ENCODE assay signal across 29 cellular contexts in genomic region chr18:36175481-36175880, GRCh38. TPM values are rescaled to one million over a fixed set of nuclear protein-coding genes. Genes with fewer than 3 reads are reported as not detected.
A peak's percentile ranks its signal among the peaks of the same experiment; 100 is the strongest.
DNase-seq lines count a peak whose midpoint lies in the region; ATAC-seq, FAIRE-seq and TF ChIP-seq lines count a peak whose summit lies in the region.
"Had no signal": no experiment of that assay in that cellular context is flagged by ENCODE, and none has a peak within 500 bp of the region (broad histone marks: within the 10 kb centered on the region; RNA-seq: fewer than 3 reads in every experiment).

No MANE protein-coding gene starts in this region.

- peaks cover 3% of the 10 kb centered on the region for H3K36me3 ChIP-seq in hepatocyte (replicated peaks; ENCODE audit: insufficient read depth, low read depth)
- peaks cover 8 to 13% of the 10 kb centered on the region in 2 donors for H3K36me3 ChIP-seq in small intestine (ENCODE audit: control insufficient read depth in 2 of 2, insufficient read depth in 2 of 2, low read length in 2 of 2)

- H3K4me3 ChIP-seq in hepatocyte = no peak overlapping the region
- no peak overlapping the region for H3K4me3 ChIP-seq in small intestine (ENCODE audit: low read depth in 1 of 2, low read length in 2 of 2)
- H3K4me3 ChIP-seq: esophagus squamous epithelium, heart right ventricle, lung, mucosa of descending colon, Peyer's patch, testis had no signal

- ATAC-seq in activated CD8-positive, alpha-beta memory T cell treated with anti-CD3 and anti-CD28 coated beads, Interleukin-2, amount 10 ng/mL, durations not matched to agents 7 days and 5 days = no peak
- no peak for ATAC-seq in activated T-helper 17 cell treated with anti-CD3 and anti-CD28 coated beads, Interleukin-2, amount 50 U/mL, for 72 hours (replicated peaks)
- ATAC-seq: foreskin keratinocyte; heart right ventricle; natural killer cell treated with Interleukin-12 subunit alpha and Interleukin-12 subunit beta and Interleukin-15 and Interleukin-18, amount 100 ng/mL, for 72 hours had no signal

- H3K4me1 ChIP-seq in hepatocyte (ENCODE audit: insufficient read depth) = peaks cover 11% of the 10 kb centered on the region
- H3K4me1 ChIP-seq in small intestine (ENCODE audit: control insufficient read depth in 2 of 2, insufficient read depth in 1 of 2, low read depth in 1 of 2, low read length in 1 of 2) = peaks cover 2 to 3% of the 10 kb centered on the region in 2 donors
- H3K4me1 ChIP-seq: foreskin keratinocyte had no signal

- no peaks in the 10 kb centered on the region for H3K9me3 ChIP-seq in hepatocyte (ENCODE audit: low read depth)
- H3K9me3 ChIP-seq in small intestine (ENCODE audit: control insufficient read depth, low read depth) = no peaks in the 10 kb centered on the region
- H3K9me3 ChIP-seq: esophagus squamous epithelium, heart right ventricle, mucosa of descending colon, Peyer's patch, testis had no signal

- peaks cover 25% of the 10 kb centered on the region for H3K36me3 Mint-ChIP-seq in activated CD8-positive, alpha-beta memory T cell treated with anti-CD3 and anti-CD28 coated beads, Interleukin-2, amount 10 ng/mL, durations not matched to agents 7 days and 5 days
- peaks cover 78% of the 10 kb centered on the region for H3K36me3 Mint-ChIP-seq in activated T-helper 17 cell treated with anti-CD3 and anti-CD28 coated beads, Interleukin-2, amount 50 U/mL, for 72 hours (ENCODE audit: low read depth)

- no peak for TF ChIP-seq CTCF in hepatocyte (IDR thresholded peaks at IDR 0.05; ENCODE audit: poor library complexity)

- H3K4me2 ChIP-seq in hepatocyte = no peak overlapping the region

- no peak for DNase-seq in activated CD8-positive, alpha-beta memory T cell treated with anti-CD3 and anti-CD28 coated beads, Interleukin-2, amount 10 ng/mL, durations not matched to agents 7 days and 5 days
- no peak for DNase-seq in activated CD8-positive, alpha-beta memory T cell treated with anti-CD3 and anti-CD28 coated beads, Interleukin-2, amount 50 U/mL, for 4 hours
- DNase-seq in hepatocyte (ENCODE audit: low spot score) (no peak), small intestine (no peak), NCI-H2227 (lab: John Stamatoyannopoulos, UW; ENCODE audit: unreplicated experiment) (no peak), anterior cingulate cortex (lab: John Stamatoyannopoulos, UW) (no peak), T-helper 9 cell (no peak)
- DNase-seq: 8988T; activated CD4-positive, alpha-beta memory T cell treated with anti-CD3 and anti-CD28 coated beads for 36 hours; activated CD4-positive, alpha-beta T cell treated with anti-CD3 and anti-CD28 coated beads for 1 hour; activated naive CD8-positive, alpha-beta T cell treated with anti-CD3 and anti-CD28 coated beads, Interleukin-2, amount 10 ng/mL, durations not matched to agents 7 days and 5 days; DMS153; esophagus squamous epithelium; foreskin keratinocyte; heart right ventricle; NCI-H1436 treated with DMSO at 0.1 percent for 48 hours; NCI-H345; NCI-H69; SHP77; stimulated activated naive CD4-positive, alpha-beta T cell treated with Interleukin-2 at 50 U/mL for 16 hours; testis had no signal

- no peaks in the 10 kb centered on the region for H3K79me2 ChIP-seq in hepatocyte

- no peak for FAIRE-seq in small intestine (lab: Jason Lieb, UNC)
- FAIRE-seq: endometrium, GM12891 had no signal

- H3K27me3 ChIP-seq in hepatocyte (no peaks in the 10 kb centered on the region), small intestine (ENCODE audit: control insufficient read depth in 2 of 2, insufficient read depth in 2 of 2, low read length in 2 of 2) (no peaks in the 10 kb centered on the region)
- H3K27me3 ChIP-seq: esophagus squamous epithelium, foreskin keratinocyte, heart right ventricle, Peyer's patch, testis had no signal

- H2AFZ ChIP-seq in hepatocyte = no peak overlapping the region

- no peaks in the 10 kb centered on the region for H3K27me3 Mint-ChIP-seq in activated CD8-positive, alpha-beta memory T cell treated with anti-CD3 and anti-CD28 coated beads, Interleukin-2, amount 10 ng/mL, durations not matched to agents 7 days and 5 days
- H3K27me3 Mint-ChIP-seq in activated T-helper 17 cell treated with anti-CD3 and anti-CD28 coated beads, Interleukin-2, amount 50 U/mL, for 72 hours = no peaks in the 10 kb centered on the region
- H3K27me3 Mint-ChIP-seq: activated CD4-positive, alpha-beta memory T cell treated with anti-CD3 and anti-CD28 coated beads for 36 hours; activated naive CD8-positive, alpha-beta T cell treated with anti-CD3 and anti-CD28 coated beads, Interleukin-2, amount 10 ng/mL, durations not matched to agents 7 days and 5 days; natural killer cell treated with Interleukin-12 subunit alpha and Interleukin-12 subunit beta and Interleukin-15 and Interleukin-18, amount 100 ng/mL, for 72 hours had no signal

- peaks cover 14% of the 10 kb centered on the region for H3K4me1 Mint-ChIP-seq in activated CD8-positive, alpha-beta memory T cell treated with anti-CD3 and anti-CD28 coated beads, Interleukin-2, amount 10 ng/mL, durations not matched to agents 7 days and 5 days
- H3K4me1 Mint-ChIP-seq in activated T-helper 17 cell treated with anti-CD3 and anti-CD28 coated beads, Interleukin-2, amount 50 U/mL, for 72 hours = no peaks in the 10 kb centered on the region

- WGBS in hepatocyte (ENCODE audit: low lambda C conversion rate, missing lambda C conversion rate) = 95% methylated on average over 1 of the region's 1 CpG
- WGBS in small intestine, 3 donors = 90 to 100% (median 90%) methylated on average over 1 of the region's 1 CpG

- H3K27ac Mint-ChIP-seq in activated CD8-positive, alpha-beta memory T cell treated with anti-CD3 and anti-CD28 coated beads, Interleukin-2, amount 10 ng/mL, durations not matched to agents 7 days and 5 days = peak overlapping the region; percentile 6
- H3K27ac Mint-ChIP-seq in activated T-helper 17 cell treated with anti-CD3 and anti-CD28 coated beads, Interleukin-2, amount 50 U/mL, for 72 hours = peak overlapping the region; percentile 48
- H3K27ac Mint-ChIP-seq: activated CD4-positive, alpha-beta memory T cell treated with anti-CD3 and anti-CD28 coated beads for 36 hours; activated naive CD8-positive, alpha-beta T cell treated with anti-CD3 and anti-CD28 coated beads, Interleukin-2, amount 10 ng/mL, durations not matched to agents 7 days and 5 days; T-helper 2 cell treated with Interferon-gamma antibody and Interleukin-4, amounts not matched to agents 5 μg/mL and 100 μg/mL, for 36 hours had no signal

- H3K9me2 ChIP-seq in hepatocyte (replicated peaks; ENCODE audit: insufficient read depth) = no peaks in the 10 kb centered on the region

- no peaks in the 10 kb centered on the region for H3K9me3 Mint-ChIP-seq in activated CD8-positive, alpha-beta memory T cell treated with anti-CD3 and anti-CD28 coated beads, Interleukin-2, amount 10 ng/mL, durations not matched to agents 7 days and 5 days (ENCODE audit: low read depth)
- no peaks in the 10 kb centered on the region for H3K9me3 Mint-ChIP-seq in activated T-helper 17 cell treated with anti-CD3 and anti-CD28 coated beads, Interleukin-2, amount 50 U/mL, for 72 hours
- H3K9me3 Mint-ChIP-seq: activated CD4-positive, alpha-beta memory T cell treated with anti-CD3 and anti-CD28 coated beads for 36 hours; activated naive CD8-positive, alpha-beta T cell treated with anti-CD3 and anti-CD28 coated beads, Interleukin-2, amount 10 ng/mL, durations not matched to agents 7 days and 5 days; natural killer cell treated with Interleukin-12 subunit alpha and Interleukin-12 subunit beta and Interleukin-15 and Interleukin-18, amount 100 ng/mL, for 72 hours; T-helper 2 cell treated with Interferon-gamma antibody and Interleukin-4, amounts not matched to agents 5 μg/mL and 100 μg/mL, for 36 hours had no signal

- H3K27ac ChIP-seq in hepatocyte = peak overlapping the region; percentile 77
- H3K27ac ChIP-seq in small intestine (ENCODE audit: low read depth in 1 of 2, low read length in 1 of 2) = peak overlapping the region; percentile 47 to 53
- H3K27ac ChIP-seq: esophagus squamous epithelium, foreskin keratinocyte, heart right ventricle, testis had no signal

- CTCF ChIA-PET in activated CD8-positive, alpha-beta memory T cell treated with anti-CD3 and anti-CD28 coated beads, Interleukin-2, amount 10 ng/mL, durations not matched to agents 7 days and 5 days (lab: Charles Lee) = no interaction called here

- H3K4me3 Mint-ChIP-seq in activated CD8-positive, alpha-beta memory T cell treated with anti-CD3 and anti-CD28 coated beads, Interleukin-2, amount 10 ng/mL, durations not matched to agents 7 days and 5 days = no peak overlapping the region
- H3K4me3 Mint-ChIP-seq in activated T-helper 17 cell treated with anti-CD3 and anti-CD28 coated beads, Interleukin-2, amount 50 U/mL, for 72 hours = no peak overlapping the region
- H3K4me3 Mint-ChIP-seq: activated CD4-positive, alpha-beta memory T cell treated with anti-CD3 and anti-CD28 coated beads for 36 hours; activated naive CD8-positive, alpha-beta T cell treated with anti-CD3 and anti-CD28 coated beads, Interleukin-2, amount 10 ng/mL, durations not matched to agents 7 days and 5 days; natural killer cell treated with Interleukin-12 subunit alpha and Interleukin-12 subunit beta and Interleukin-15 and Interleukin-18, amount 100 ng/mL, for 72 hours; T-helper 2 cell treated with Interferon-gamma antibody and Interleukin-4, amounts not matched to agents 5 μg/mL and 100 μg/mL, for 36 hours had no signal

- H4K20me1 ChIP-seq in hepatocyte (ENCODE audit: insufficient read depth, poor library complexity, severe bottlenecking) = no peaks in the 10 kb centered on the region

RNA-seq across cellular contexts. Expression of gene MOCOS, which starts 11.8 kb away (rescaled TPM):
- under 1 TPM; 0.40 to 0.64 TPM for total RNA-seq in activated CD8-positive, alpha-beta memory T cell treated with anti-CD3 and anti-CD28 coated beads, Interleukin-2, amount 10 ng/mL, durations not matched to agents 7 days and 5 days
- total RNA-seq in activated T-helper 17 cell treated with anti-CD3 and anti-CD28 coated beads, Interleukin-2, amount 50 U/mL, for 72 hours = under 1 TPM; 0.19 TPM
- 7.9 and 8.6 TPM in 2 replicates for total RNA-seq in hepatocyte
- 3.1 and 6.0 TPM in 2 replicates for polyA plus RNA-seq in hepatocyte
- polyA plus RNA-seq in small intestine = 10 to 100 TPM; 15.2 to 19.7 (median 18.1) TPM

RNA-seq across cellular contexts. Expression of gene ELP2, which starts 45.8 kb away (rescaled TPM):
- 10 to 100 TPM; 58.8 to 67.6 TPM for total RNA-seq in activated CD8-positive, alpha-beta memory T cell treated with anti-CD3 and anti-CD28 coated beads, Interleukin-2, amount 10 ng/mL, durations not matched to agents 7 days and 5 days
- total RNA-seq in activated T-helper 17 cell treated with anti-CD3 and anti-CD28 coated beads, Interleukin-2, amount 50 U/mL, for 72 hours = 10 to 100 TPM; 78.3 to 95.8 TPM
- 63.8 and 80.3 TPM in 2 replicates for total RNA-seq in hepatocyte
- polyA plus RNA-seq in hepatocyte (54.3 and 55.5 TPM in 2 replicates), small intestine (10 to 100 TPM; 30.2 to 32.7 (median 30.8) TPM)

RNA-seq across cellular contexts. Expression of gene SLC39A6, which starts 46.3 kb away (rescaled TPM):
- 10 to 100 TPM; 19.3 to 29.4 TPM for total RNA-seq in activated CD8-positive, alpha-beta memory T cell treated with anti-CD3 and anti-CD28 coated beads, Interleukin-2, amount 10 ng/mL, durations not matched to agents 7 days and 5 days
- total RNA-seq in activated T-helper 17 cell treated with anti-CD3 and anti-CD28 coated beads, Interleukin-2, amount 50 U/mL, for 72 hours = 10 to 100 TPM; 29.2 to 41.7 TPM
- 53.6 and 59.6 TPM in 2 replicates for total RNA-seq in hepatocyte
- polyA plus RNA-seq in hepatocyte = 46.6 and 48.3 TPM in 2 replicates
- 1 to 10 TPM in 2 of 3 donors, under 1 TPM in 1; 0.89 to 9.3 (median 1.9) TPM for polyA plus RNA-seq in small intestine
